In the genomic region with DNA sequence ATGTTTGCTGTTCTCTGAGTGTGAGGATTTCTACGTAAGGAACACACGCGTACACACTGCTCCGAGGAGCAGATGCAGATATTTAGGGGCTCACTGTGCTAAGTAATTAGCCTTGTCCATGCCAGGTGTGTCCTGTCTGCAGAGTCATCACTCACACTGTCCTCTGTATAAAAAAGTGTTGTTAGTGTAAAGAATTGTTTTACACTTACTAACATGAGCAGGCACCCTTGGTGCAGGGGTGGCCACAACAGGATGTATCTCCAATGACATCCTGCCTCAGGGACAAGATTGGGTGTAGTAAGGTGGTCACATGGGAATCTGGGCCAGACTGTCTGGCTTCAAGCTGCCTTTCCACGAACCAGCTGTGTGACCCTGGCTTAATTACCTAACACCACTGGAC, we compare ENCODE assay signal across 30 cellular contexts.
"Had no signal": no experiment of that assay in that cellular context is flagged by ENCODE, and none has a peak within 500 bp of the region (broad histone marks: within the 10 kb centered on the region; RNA-seq: fewer than 3 reads in every experiment).

No MANE protein-coding gene starts in this region.

- H3K27ac Mint-ChIP-seq: dendritic cell treated with granulocyte-macrophage colony-stimulating factor and Interleukin-4, amounts not matched to agents 40 ng/mL and 50 ng/mL, for 4 days; memory B cell; mesothelial cell of epicardium; natural killer cell treated with Interleukin-12 subunit alpha and Interleukin-12 subunit beta and Interleukin-15 and Interleukin-18, amount 100 ng/mL, for 72 hours; stimulated activated memory B cell treated with anti-CD40 and anti-IgM and Interleukin-4, amounts not matched to agents 10 μg/mL and 1 μg/mL and 100 μg/mL, for 72 hours had no signal

- H3K27me3 ChIP-seq: gastrocnemius medialis, heart left ventricle, hepatocyte, neutrophil, spleen, testis, tibial nerve had no signal

- H3K9me3 ChIP-seq: gastrocnemius medialis, heart left ventricle, mucosa of descending colon, neutrophil, psoas muscle, spleen, testis, tibial nerve had no signal

- H3K36me3 ChIP-seq: neutrophil had no signal

- H3K36me3 Mint-ChIP-seq: memory B cell; naive B cell; natural killer cell treated with Interleukin-12 subunit alpha and Interleukin-12 subunit beta and Interleukin-15 and Interleukin-18, amount 100 ng/mL, for 72 hours had no signal

- H2AFZ ChIP-seq: hepatocyte had no signal

- H3K27me3 Mint-ChIP-seq: naive B cell; natural killer cell treated with Interleukin-12 subunit alpha and Interleukin-12 subunit beta and Interleukin-15 and Interleukin-18, amount 100 ng/mL, for 72 hours; stimulated activated memory B cell treated with anti-CD40 and anti-IgM and Interleukin-4, amounts not matched to agents 10 μg/mL and 1 μg/mL and 100 μg/mL, for 72 hours had no signal

- H3K4me1 ChIP-seq: gastrocnemius medialis, psoas muscle, spleen had no signal

- H3K4me3 Mint-ChIP-seq: dendritic cell treated with granulocyte-macrophage colony-stimulating factor and Interleukin-4, amounts not matched to agents 40 ng/mL and 50 ng/mL, for 4 days; endodermal cell; memory B cell; mesothelial cell of epicardium; naive B cell; natural killer cell treated with Interleukin-12 subunit alpha and Interleukin-12 subunit beta and Interleukin-15 and Interleukin-18, amount 100 ng/mL, for 72 hours; neural crest cell; stimulated activated memory B cell treated with anti-CD40 and anti-IgM and Interleukin-4, amounts not matched to agents 10 μg/mL and 1 μg/mL and 100 μg/mL, for 72 hours had no signal

- H3K79me2 ChIP-seq: hepatocyte had no signal

- H3K4me2 ChIP-seq: hepatocyte had no signal

- H3K4me3 ChIP-seq: gastrocnemius medialis, heart left ventricle, hepatocyte, lung, mucosa of descending colon, psoas muscle, skin epidermis, spleen, testis, tibial nerve had no signal

- H3K9me3 Mint-ChIP-seq: dendritic cell treated with granulocyte-macrophage colony-stimulating factor and Interleukin-4, amounts not matched to agents 40 ng/mL and 50 ng/mL, for 4 days; endodermal cell; memory B cell; mesothelial cell of epicardium; naive B cell; natural killer cell treated with Interleukin-12 subunit alpha and Interleukin-12 subunit beta and Interleukin-15 and Interleukin-18, amount 100 ng/mL, for 72 hours; neural crest cell; stimulated activated memory B cell treated with anti-CD40 and anti-IgM and Interleukin-4, amounts not matched to agents 10 μg/mL and 1 μg/mL and 100 μg/mL, for 72 hours had no signal

- H3K4me1 Mint-ChIP-seq: endodermal cell; memory B cell; mesothelial cell of epicardium; naive B cell; neural crest cell; stimulated activated memory B cell treated with anti-CD40 and anti-IgM and Interleukin-4, amounts not matched to agents 10 μg/mL and 1 μg/mL and 100 μg/mL, for 72 hours had no signal

- H3K27ac ChIP-seq: epithelial cell of prostate, gastrocnemius medialis, heart left ventricle, hepatocyte, neutrophil, psoas muscle, spleen, testis, tibial nerve had no signal

- DNase-seq: central memory CD4-positive, alpha-beta T cell; effector CD8-positive, alpha-beta T cell; endodermal cell; foreskin fibroblast; gastrocnemius medialis; heart left ventricle; left colon; mucosa of descending colon; naive B cell; posterior cingulate gyrus; psoas muscle; right cardiac atrium; spleen; stimulated activated CD4-positive, alpha-beta T cell treated with anti-CD3 and anti-CD28 coated beads, Interleukin-4, amount 100 ng/mL, for 4 hours; stimulated activated naive CD8-positive, alpha-beta T cell treated with anti-CD3 and anti-CD28 coated beads, Interleukin-15, Interleukin-2, amounts not matched to agents 100 U/mL and 50 U/mL, for 24 hours; substantia nigra; testis had no signal

- ATAC-seq: esophagus mucosa; gastrocnemius medialis; heart left ventricle; left colon; mucosa of descending colon; natural killer cell treated with Interleukin-12 subunit alpha and Interleukin-12 subunit beta and Interleukin-15 and Interleukin-18, amount 100 ng/mL, for 72 hours; psoas muscle; right cardiac atrium; stimulated activated memory B cell treated with anti-CD40 and anti-IgM and Interleukin-4, amounts not matched to agents 10 μg/mL and 1 μg/mL and 100 μg/mL, for 72 hours; stimulated activated naive CD8-positive, alpha-beta T cell treated with anti-CD3 and anti-CD28 coated beads, Interleukin-15, Interleukin-2, amounts not matched to agents 100 U/mL and 50 U/mL, for 24 hours had no signal
